ENCODE assay signal across 12 cellular contexts in the genomic region with DNA sequence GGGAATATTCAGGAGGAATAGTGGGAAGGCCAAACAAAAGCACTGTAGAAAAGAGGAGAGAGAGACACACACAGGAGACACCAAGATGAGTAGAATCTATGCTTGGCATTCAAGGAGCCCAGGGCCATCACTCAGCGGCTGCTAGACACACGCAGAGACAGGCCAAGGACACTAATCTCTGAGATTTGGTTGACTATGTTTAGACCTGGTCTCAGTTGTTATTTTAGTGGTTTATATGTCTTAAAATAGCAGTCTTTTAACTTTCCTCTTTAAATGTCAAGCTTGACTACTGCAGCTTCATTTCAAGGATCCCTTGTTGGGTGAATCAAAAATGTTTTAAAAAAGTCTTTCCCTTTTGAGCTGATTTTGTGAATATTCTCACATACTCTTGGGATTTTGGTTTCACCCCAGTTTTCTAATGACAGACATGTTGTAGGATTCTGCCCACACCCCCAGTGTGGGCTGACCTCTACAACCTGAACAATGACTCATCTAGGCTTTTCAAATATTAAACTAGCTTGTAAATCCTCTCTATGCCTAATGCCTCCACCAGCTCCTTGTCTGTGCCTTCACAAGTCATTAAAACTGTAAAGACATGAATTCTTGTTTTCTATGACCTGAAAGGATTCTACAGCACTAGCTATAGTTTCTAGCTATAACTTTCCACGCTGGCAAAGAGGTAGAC.
DNase-seq lines count a peak whose midpoint lies in the region; ATAC-seq and TF ChIP-seq lines count a peak whose summit lies in the region.
"Had no signal": no experiment of that assay in that cellular context is flagged by ENCODE, and none has a peak within 500 bp of the region (broad histone marks: within the 10 kb centered on the region; RNA-seq: fewer than 3 reads in every experiment).

No MANE protein-coding gene starts in this region.

- no peaks in the 10 kb centered on the region for H3K27me3 Mint-ChIP-seq in Calu3 (ENCODE audit: unreplicated experiment)

- no peak overlapping the region for H3K4me3 ChIP-seq in epithelial cell of esophagus (ENCODE audit: low read length)
- H3K4me3 ChIP-seq in right lobe of liver: no peak overlapping the region
- no peak overlapping the region for H3K4me3 ChIP-seq in testis
- no peak overlapping the region for H3K4me3 ChIP-seq in SJCRH30

- H3K27ac ChIP-seq in right lobe of liver (peak overlapping the region; percentile 37 to 78 (median 63)), testis (no peak overlapping the region), SJCRH30 (no peak overlapping the region)

- DNase-seq in Calu3: no peak
- DNase-seq in HPDE6-E6E7 (ENCODE audit: extremely low spot score): peak; percentile 28
- DNase-seq in epithelial cell of esophagus (ENCODE audit: low read depth): peak; percentile 8
- DNase-seq in right lobe of liver: no peak
- no peak for DNase-seq in testis
- no peak for DNase-seq in anterior cingulate cortex (lab: John Stamatoyannopoulos, UW)
- DNase-seq in SJCRH30: no peak
- DNase-seq: activated CD4-positive, CD25-positive, alpha-beta regulatory T cell; MM.1S; NCI-H2171 treated with DMSO at 0.1 percent for 48 hours; stimulated activated naive CD4-positive, alpha-beta T cell treated with Interleukin-2 at 50 U/mL for 16 hours had no signal

- H3K9me3 Mint-ChIP-seq in Calu3 (ENCODE audit: low read depth, unreplicated experiment): peaks cover 4% of the 10 kb centered on the region

- CTCF ChIA-PET in Calu3 (lab: Charles Lee): interaction anchor here (0.6 to 1.1 kb wide), 3 partner anchors 35 to 1518 kb away, joined by 3 read pairs; no protein-coding TSS in a partner anchor

- WGBS in right lobe of liver (ENCODE audit: insufficient coverage, low coverage, low lambda C conversion rate, missing lambda C conversion rate): 100% methylated on average over 1 of the region's 3 CpGs
- WGBS in testis, 2 donors: 72 to 74% methylated on average over 3 of the region's 3 CpGs

- H3K4me3 Mint-ChIP-seq in Calu3 (ENCODE audit: low read depth, unreplicated experiment): no peak overlapping the region

- TF ChIP-seq CTCF in Calu3 (IDR thresholded peaks at IDR 0.05; ENCODE audit: unreplicated experiment) (no peak), epithelial cell of esophagus (IDR thresholded peaks at IDR 0.05; ENCODE audit: insufficient read depth, low read depth, low read length, missing control alignments) (no peak), right lobe of liver (IDR thresholded peaks at IDR 0.05) (no peak), testis (IDR thresholded peaks at IDR 0.05) (no peak)

- BruUV-seq in Calu3 (replicated peaks; lab: Mats Ljungman, UMichigan): no TSS peak

- intact Hi-C loops in Calu3 (cut with micrococcal nuclease; ENCODE audit: unreplicated experiment): no loop called here
- intact Hi-C loops in right lobe of liver (cut with DNase I): no loop called here
- intact Hi-C loops in testis (cut with DNase I; ENCODE audit: low total_unique reads): no loop called here

- ATAC-seq in right lobe of liver (peak; percentile 52 to 80 (median 68)), HG03520 (IDR thresholded peaks at IDR 0.05; ENCODE audit: unreplicated experiment) (no peak)

- H3K4me1 ChIP-seq in right lobe of liver (peaks cover 0 to 31% (median 19%) of the 10 kb centered on the region in 4 donors), testis (no peaks in the 10 kb centered on the region), SJCRH30 (no peaks in the 10 kb centered on the region)

- TF ChIP-seq POLR2A in right lobe of liver (IDR thresholded peaks at IDR 0.05) (peak; percentile 30), testis (IDR thresholded peaks at IDR 0.05) (no peak)

- H3K36me3 Mint-ChIP-seq in Calu3 (ENCODE audit: insufficient read depth, unreplicated experiment): no peaks in the 10 kb centered on the region

- H3K36me3 ChIP-seq in right lobe of liver (no peaks in the 10 kb centered on the region), testis (ENCODE audit: low read depth, missing control alignments) (no peaks in the 10 kb centered on the region), SJCRH30 (no peaks in the 10 kb centered on the region)

- H3K27me3 ChIP-seq in right lobe of liver: no peaks in the 10 kb centered on the region
- H3K27me3 ChIP-seq in testis: no peaks in the 10 kb centered on the region
- H3K27me3 ChIP-seq in SJCRH30: no peaks in the 10 kb centered on the region

- peak overlapping the region; percentile 36 for H3K27ac Mint-ChIP-seq in Calu3 (ENCODE audit: unreplicated experiment)

- H3K4me1 Mint-ChIP-seq in Calu3 (ENCODE audit: low read depth, unreplicated experiment): peaks cover 14% of the 10 kb centered on the region

- H3K9me3 ChIP-seq in right lobe of liver: no peaks in the 10 kb centered on the region
- H3K9me3 ChIP-seq in testis: no peaks in the 10 kb centered on the region
- no peaks in the 10 kb centered on the region for H3K9me3 ChIP-seq in SJCRH30 (replicated peaks)

Comparison
In these comparisons a context has a peak if more than half of its experiments do, and no peak if none do; other contexts are left out.
1. DNase-seq: peak in HPDE6-E6E7 (single experiment) and epithelial cell of esophagus (single experiment); none in Calu3 (single experiment), right lobe of liver (0 of 3), testis (single experiment), anterior cingulate cortex (0 of 58) and SJCRH30 (0 of 2).
2. H3K27ac ChIP-seq: peak in right lobe of liver (3 of 3); none in testis (0 of 2) and SJCRH30 (single experiment).